1 cellular context compared by ENCODE assay signal in the genomic region with DNA sequence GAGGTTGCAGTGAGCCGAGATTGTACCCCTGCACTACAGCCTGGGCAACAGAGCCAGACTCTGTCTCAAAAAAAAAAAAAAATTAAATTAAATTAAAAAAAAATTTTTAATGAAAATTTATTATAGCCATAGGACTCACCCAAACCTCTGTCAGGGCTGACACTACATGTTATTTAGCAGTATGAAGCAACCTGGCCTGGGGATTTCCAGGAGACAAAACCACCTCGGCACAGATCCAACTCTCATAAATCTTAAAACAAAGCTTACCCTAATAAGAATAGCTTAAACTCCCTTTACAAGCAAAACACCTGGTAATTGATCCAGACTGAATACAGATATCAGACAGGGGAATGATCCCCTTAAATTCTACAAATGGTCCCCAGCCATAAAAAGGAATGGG.
TF ChIP-seq lines count a peak whose summit lies in the region.

No MANE protein-coding gene starts in this region.

TF ChIP-seq in GM12878, 131 proteins besides CTCF, POLR2A, EP300 and RAD21 (continued from another document):
- TF ChIP-seq, protein P1, sequence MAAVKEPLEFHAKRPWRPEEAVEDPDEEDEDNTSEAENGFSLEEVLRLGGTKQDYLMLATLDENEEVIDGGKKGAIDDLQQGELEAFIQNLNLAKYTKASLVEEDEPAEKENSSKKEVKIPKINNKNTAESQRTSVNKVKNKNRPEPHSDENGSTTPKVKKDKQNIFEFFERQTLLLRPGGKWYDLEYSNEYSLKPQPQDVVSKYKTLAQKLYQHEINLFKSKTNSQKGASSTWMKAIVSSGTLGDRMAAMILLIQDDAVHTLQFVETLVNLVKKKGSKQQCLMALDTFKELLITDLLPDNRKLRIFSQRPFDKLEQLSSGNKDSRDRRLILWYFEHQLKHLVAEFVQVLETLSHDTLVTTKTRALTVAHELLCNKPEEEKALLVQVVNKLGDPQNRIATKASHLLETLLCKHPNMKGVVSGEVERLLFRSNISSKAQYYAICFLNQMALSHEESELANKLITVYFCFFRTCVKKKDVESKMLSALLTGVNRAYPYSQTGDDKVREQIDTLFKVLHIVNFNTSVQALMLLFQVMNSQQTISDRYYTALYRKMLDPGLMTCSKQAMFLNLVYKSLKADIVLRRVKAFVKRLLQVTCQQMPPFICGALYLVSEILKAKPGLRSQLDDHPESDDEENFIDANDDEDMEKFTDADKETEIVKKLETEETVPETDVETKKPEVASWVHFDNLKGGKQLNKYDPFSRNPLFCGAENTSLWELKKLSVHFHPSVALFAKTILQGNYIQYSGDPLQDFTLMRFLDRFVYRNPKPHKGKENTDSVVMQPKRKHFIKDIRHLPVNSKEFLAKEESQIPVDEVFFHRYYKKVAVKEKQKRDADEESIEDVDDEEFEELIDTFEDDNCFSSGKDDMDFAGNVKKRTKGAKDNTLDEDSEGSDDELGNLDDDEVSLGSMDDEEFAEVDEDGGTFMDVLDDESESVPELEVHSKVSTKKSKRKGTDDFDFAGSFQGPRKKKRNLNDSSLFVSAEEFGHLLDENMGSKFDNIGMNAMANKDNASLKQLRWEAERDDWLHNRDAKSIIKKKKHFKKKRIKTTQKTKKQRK (IDR thresholded peaks at IDR 0.05; ENCODE audit: low read depth, low read length): no peak
- TF ChIP-seq RB1 (IDR thresholded peaks at IDR 0.05; ENCODE audit: borderline replicate concordance) (no peak), BCL11A (IDR thresholded peaks at IDR 0.05; ENCODE audit: low read depth, low read length) (no peak), ATF7 (IDR thresholded peaks at IDR 0.05; ENCODE audit: low read depth) (peak; percentile 16; the same call in 1 of the 2 replicates), NR2F1 (conservative IDR thresholded peaks at IDR 0.05) (no peak), NFIC (IDR thresholded peaks at IDR 0.05; ENCODE audit: low read depth, low read length) (no peak)
- TF ChIP-seq, protein P2, sequence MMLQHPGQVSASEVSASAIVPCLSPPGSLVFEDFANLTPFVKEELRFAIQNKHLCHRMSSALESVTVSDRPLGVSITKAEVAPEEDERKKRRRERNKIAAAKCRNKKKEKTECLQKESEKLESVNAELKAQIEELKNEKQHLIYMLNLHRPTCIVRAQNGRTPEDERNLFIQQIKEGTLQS (IDR thresholded peaks at IDR 0.05; ENCODE audit: borderline replicate concordance, extremely low read depth, low read depth, low read length): no peak
- TF ChIP-seq, protein P3, sequence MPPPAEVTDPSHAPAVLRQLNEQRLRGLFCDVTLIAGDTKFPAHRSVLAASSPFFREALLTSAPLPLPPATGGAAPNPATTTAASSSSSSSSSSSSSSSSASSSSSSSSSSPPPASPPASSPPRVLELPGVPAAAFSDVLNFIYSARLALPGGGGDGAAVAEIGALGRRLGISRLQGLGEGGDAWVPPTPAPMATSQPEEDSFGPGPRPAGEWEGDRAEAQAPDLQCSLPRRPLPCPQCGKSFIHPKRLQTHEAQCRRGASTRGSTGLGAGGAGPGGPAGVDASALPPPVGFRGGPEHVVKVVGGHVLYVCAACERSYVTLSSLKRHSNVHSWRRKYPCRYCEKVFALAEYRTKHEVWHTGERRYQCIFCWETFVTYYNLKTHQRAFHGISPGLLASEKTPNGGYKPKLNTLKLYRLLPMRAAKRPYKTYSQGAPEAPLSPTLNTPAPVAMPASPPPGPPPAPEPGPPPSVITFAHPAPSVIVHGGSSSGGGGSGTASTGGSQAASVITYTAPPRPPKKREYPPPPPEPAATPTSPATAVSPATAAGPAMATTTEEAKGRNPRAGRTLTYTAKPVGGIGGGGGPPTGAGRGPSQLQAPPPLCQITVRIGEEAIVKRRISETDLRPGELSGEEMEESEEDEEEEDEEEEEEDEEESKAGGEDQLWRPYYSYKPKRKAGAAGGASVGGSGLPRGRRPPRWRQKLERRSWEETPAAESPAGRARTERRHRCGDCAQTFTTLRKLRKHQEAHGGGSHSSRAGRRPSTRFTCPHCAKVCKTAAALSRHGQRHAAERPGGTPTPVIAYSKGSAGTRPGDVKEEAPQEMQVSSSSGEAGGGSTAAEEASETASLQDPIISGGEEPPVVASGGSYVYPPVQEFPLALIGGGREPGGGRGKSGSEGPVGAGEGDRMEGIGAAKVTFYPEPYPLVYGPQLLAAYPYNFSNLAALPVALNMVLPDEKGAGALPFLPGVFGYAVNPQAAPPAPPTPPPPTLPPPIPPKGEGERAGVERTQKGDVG (CRISPR knock-in tag; IDR thresholded peaks at IDR 0.05): no peak
- TF ChIP-seq, protein P4, sequence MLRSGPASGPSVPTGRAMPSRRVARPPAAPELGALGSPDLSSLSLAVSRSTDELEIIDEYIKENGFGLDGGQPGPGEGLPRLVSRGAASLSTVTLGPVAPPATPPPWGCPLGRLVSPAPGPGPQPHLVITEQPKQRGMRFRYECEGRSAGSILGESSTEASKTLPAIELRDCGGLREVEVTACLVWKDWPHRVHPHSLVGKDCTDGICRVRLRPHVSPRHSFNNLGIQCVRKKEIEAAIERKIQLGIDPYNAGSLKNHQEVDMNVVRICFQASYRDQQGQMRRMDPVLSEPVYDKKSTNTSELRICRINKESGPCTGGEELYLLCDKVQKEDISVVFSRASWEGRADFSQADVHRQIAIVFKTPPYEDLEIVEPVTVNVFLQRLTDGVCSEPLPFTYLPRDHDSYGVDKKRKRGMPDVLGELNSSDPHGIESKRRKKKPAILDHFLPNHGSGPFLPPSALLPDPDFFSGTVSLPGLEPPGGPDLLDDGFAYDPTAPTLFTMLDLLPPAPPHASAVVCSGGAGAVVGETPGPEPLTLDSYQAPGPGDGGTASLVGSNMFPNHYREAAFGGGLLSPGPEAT (IDR thresholded peaks at IDR 0.05; ENCODE audit: low read depth): peak; percentile 77
- TF ChIP-seq, protein P5, sequence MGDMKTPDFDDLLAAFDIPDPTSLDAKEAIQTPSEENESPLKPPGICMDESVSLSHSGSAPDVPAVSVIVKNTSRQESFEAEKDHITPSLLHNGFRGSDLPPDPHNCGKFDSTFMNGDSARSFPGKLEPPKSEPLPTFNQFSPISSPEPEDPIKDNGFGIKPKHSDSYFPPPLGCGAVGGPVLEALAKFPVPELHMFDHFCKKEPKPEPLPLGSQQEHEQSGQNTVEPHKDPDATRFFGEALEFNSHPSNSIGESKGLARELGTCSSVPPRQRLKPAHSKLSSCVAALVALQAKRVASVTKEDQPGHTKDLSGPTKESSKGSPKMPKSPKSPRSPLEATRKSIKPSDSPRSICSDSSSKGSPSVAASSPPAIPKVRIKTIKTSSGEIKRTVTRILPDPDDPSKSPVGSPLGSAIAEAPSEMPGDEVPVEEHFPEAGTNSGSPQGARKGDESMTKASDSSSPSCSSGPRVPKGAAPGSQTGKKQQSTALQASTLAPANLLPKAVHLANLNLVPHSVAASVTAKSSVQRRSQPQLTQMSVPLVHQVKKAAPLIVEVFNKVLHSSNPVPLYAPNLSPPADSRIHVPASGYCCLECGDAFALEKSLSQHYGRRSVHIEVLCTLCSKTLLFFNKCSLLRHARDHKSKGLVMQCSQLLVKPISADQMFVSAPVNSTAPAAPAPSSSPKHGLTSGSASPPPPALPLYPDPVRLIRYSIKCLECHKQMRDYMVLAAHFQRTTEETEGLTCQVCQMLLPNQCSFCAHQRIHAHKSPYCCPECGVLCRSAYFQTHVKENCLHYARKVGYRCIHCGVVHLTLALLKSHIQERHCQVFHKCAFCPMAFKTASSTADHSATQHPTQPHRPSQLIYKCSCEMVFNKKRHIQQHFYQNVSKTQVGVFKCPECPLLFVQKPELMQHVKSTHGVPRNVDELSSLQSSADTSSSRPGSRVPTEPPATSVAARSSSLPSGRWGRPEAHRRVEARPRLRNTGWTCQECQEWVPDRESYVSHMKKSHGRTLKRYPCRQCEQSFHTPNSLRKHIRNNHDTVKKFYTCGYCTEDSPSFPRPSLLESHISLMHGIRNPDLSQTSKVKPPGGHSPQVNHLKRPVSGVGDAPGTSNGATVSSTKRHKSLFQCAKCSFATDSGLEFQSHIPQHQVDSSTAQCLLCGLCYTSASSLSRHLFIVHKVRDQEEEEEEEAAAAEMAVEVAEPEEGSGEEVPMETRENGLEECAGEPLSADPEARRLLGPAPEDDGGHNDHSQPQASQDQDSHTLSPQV (IDR thresholded peaks at IDR 0.05): no peak
TF ChIP-seq in GM12878: peak in this region for 3.
